ENCODE assay signal across 9 cellular contexts in genomic region chr5:43110606-43111170, GRCh38. TPM values are rescaled to one million over a fixed set of nuclear protein-coding genes. Genes with fewer than 3 reads are reported as not detected.
DNase-seq lines count a peak whose midpoint lies in the region; ATAC-seq and TF ChIP-seq lines count a peak whose summit lies in the region.
"Had no signal": no experiment of that assay in that cellular context is flagged by ENCODE, and none has a peak within 500 bp of the region (broad histone marks: within the 10 kb centered on the region; RNA-seq: fewer than 3 reads in every experiment).

No MANE protein-coding gene starts in this region.

- H3K27me3 Mint-ChIP-seq in Caco-2 (ENCODE audit: insufficient read depth, unreplicated experiment), result no peaks in the 10 kb centered on the region
- no peaks in the 10 kb centered on the region for H3K27me3 Mint-ChIP-seq in activated CD4-positive, alpha-beta memory T cell treated with anti-CD3 and anti-CD28 coated beads, Interleukin-2, amount 10 ng/mL, durations not matched to agents 7 days and 5 days

- peak; percentile 59 to 72 for DNase-seq in Caco-2
- DNase-seq in activated CD4-positive, alpha-beta memory T cell treated with anti-CD3 and anti-CD28 coated beads, Interleukin-2, amount 10 ng/mL, durations not matched to agents 7 days and 5 days, result no peak
- DNase-seq in kidney tubule cell (ENCODE audit: low spot score), result peak; percentile 23
- DNase-seq in erythroblast (lab: John Stamatoyannopoulos, UW), result no peak

- H3K4me3 ChIP-seq in Caco-2 (ENCODE audit: low read depth, low read length), result no peak overlapping the region
- H3K4me3 ChIP-seq: HAP-1 had no signal

- no peaks in the 10 kb centered on the region for H3K36me3 Mint-ChIP-seq in Caco-2 (ENCODE audit: insufficient read depth, unreplicated experiment)
- no peaks in the 10 kb centered on the region for H3K36me3 Mint-ChIP-seq in activated CD4-positive, alpha-beta memory T cell treated with anti-CD3 and anti-CD28 coated beads, Interleukin-2, amount 10 ng/mL, durations not matched to agents 7 days and 5 days (ENCODE audit: low read depth)

- TF ChIP-seq CTCF in Caco-2 (IDR thresholded peaks at IDR 0.05; ENCODE audit: insufficient read depth in 1 of 2, low read depth in 1 of 2, low read length in 1 of 2, severe bottlenecking in 1 of 2, unreplicated experiment in 1 of 2), result peak; percentile 61 to 71

- peak; percentile 64 for ATAC-seq in HG03280 (IDR thresholded peaks at IDR 0.05; ENCODE audit: unreplicated experiment)
- ATAC-seq in HG03469 (IDR thresholded peaks at IDR 0.05; ENCODE audit: unreplicated experiment), result no peak
- ATAC-seq in GM21786 (IDR thresholded peaks at IDR 0.05; ENCODE audit: unreplicated experiment), result no peak
- ATAC-seq in HG03460 (IDR thresholded peaks at IDR 0.05; ENCODE audit: unreplicated experiment), result no peak

- no TSS peak for BruUV-seq in Caco-2 (replicated peaks; lab: Mats Ljungman, UMichigan)

- no peaks in the 10 kb centered on the region for H3K4me1 Mint-ChIP-seq in Caco-2 (ENCODE audit: low read depth, unreplicated experiment)
- H3K4me1 Mint-ChIP-seq in activated CD4-positive, alpha-beta memory T cell treated with anti-CD3 and anti-CD28 coated beads, Interleukin-2, amount 10 ng/mL, durations not matched to agents 7 days and 5 days, result peaks cover 32% of the 10 kb centered on the region

- no peak for TF ChIP-seq POLR2A in erythroblast (IDR thresholded peaks at IDR 0.05; ENCODE audit: low read length)

- no peaks in the 10 kb centered on the region for H3K9me3 Mint-ChIP-seq in Caco-2 (ENCODE audit: unreplicated experiment)
- H3K9me3 Mint-ChIP-seq in activated CD4-positive, alpha-beta memory T cell treated with anti-CD3 and anti-CD28 coated beads, Interleukin-2, amount 10 ng/mL, durations not matched to agents 7 days and 5 days, result no peaks in the 10 kb centered on the region

- CTCF ChIA-PET in Caco-2 (lab: Charles Lee), result interaction anchor here (0.6 to 1.5 kb wide), 4 partner anchors 10 to 202 kb away, joined by 4 to 11 read pairs (median 6); partner anchors contain the start of gene ZNF131
- CTCF ChIA-PET in activated CD4-positive, alpha-beta memory T cell treated with anti-CD3 and anti-CD28 coated beads, Interleukin-2, amount 10 ng/mL, durations not matched to agents 7 days and 5 days (lab: Charles Lee), result interaction anchor here (0.6 to 11.3 kb wide), 4 partner anchors 11 to 72 kb away, joined by 3 to 163 read pairs (median 4); partner anchors contain the start of gene ZNF131

- POLR2A ChIA-PET in Caco-2 (lab: Charles Lee), result interaction anchor here (0.8 kb wide), 1 partner anchor 10 kb away, joined by 3 read pairs; the partner anchor contains the start of gene ZNF131
- POLR2A ChIA-PET in activated CD4-positive, alpha-beta memory T cell treated with anti-CD3 and anti-CD28 coated beads, Interleukin-2, amount 10 ng/mL, durations not matched to agents 7 days and 5 days (lab: Charles Lee), result interaction anchor here (1.3 to 9.9 kb wide), 6 partner anchors 10 to 492 kb away, joined by 3 to 157 read pairs (median 8); partner anchors contain the start of genes NNT and ZNF131

- no peak overlapping the region for H3K4me3 Mint-ChIP-seq in Caco-2 (ENCODE audit: unreplicated experiment)
- H3K4me3 Mint-ChIP-seq in activated CD4-positive, alpha-beta memory T cell treated with anti-CD3 and anti-CD28 coated beads, Interleukin-2, amount 10 ng/mL, durations not matched to agents 7 days and 5 days, result no peak overlapping the region

- H3K27me3 ChIP-seq in Caco-2 (replicated peaks; ENCODE audit: control insufficient read depth, insufficient read depth, low read length), result no peaks in the 10 kb centered on the region

- intact Hi-C loops in Caco-2 (cut with micrococcal nuclease; ENCODE audit: unreplicated experiment), result no loop called here

- H3K9me3 ChIP-seq in Caco-2, result no peaks in the 10 kb centered on the region
- H3K9me3 ChIP-seq: HAP-1 had no signal

- peaks cover 10% of the 10 kb centered on the region; the same call in 1 of the 2 replicates for H3K4me1 ChIP-seq in Caco-2
- H3K4me1 ChIP-seq: HAP-1 had no signal

- no peak overlapping the region for H3K27ac Mint-ChIP-seq in Caco-2 (ENCODE audit: unreplicated experiment)
- H3K27ac Mint-ChIP-seq in activated CD4-positive, alpha-beta memory T cell treated with anti-CD3 and anti-CD28 coated beads, Interleukin-2, amount 10 ng/mL, durations not matched to agents 7 days and 5 days, result peak overlapping the region; percentile 40

- no peaks in the 10 kb centered on the region for H3K36me3 ChIP-seq in Caco-2 (ENCODE audit: control insufficient read depth, insufficient read depth, low read length)
- H3K36me3 ChIP-seq: HAP-1 had no signal

RNA-seq across cellular contexts. Expression of gene ZNF131, which starts 10.0 kb away (rescaled TPM):
- 53.6 and 53.7 TPM in 2 replicates for total RNA-seq in Caco-2 (2022)
- 10 to 100 TPM; 42.5 to 44.7 TPM for total RNA-seq in activated CD4-positive, alpha-beta memory T cell treated with anti-CD3 and anti-CD28 coated beads, Interleukin-2, amount 10 ng/mL, durations not matched to agents 7 days and 5 days

Comparison
In these comparisons a context has a peak if more than half of its experiments do, and no peak if none do; other contexts are left out.
1. DNase-seq: peak in Caco-2 (2 of 2) and kidney tubule cell (single experiment); none in activated CD4-positive, alpha-beta memory T cell treated with anti-CD3 and anti-CD28 coated beads, Interleukin-2, amount 10 ng/mL, durations not matched to agents 7 days and 5 days (single experiment) and erythroblast (0 of 2).